Comparison of ENCODE assay signal across 10 cellular contexts in genomic region chr16:54932737-54933254, GRCh38. TPM values are rescaled to one million over a fixed set of nuclear protein-coding genes. Genes with fewer than 3 reads are reported as not detected.
DNase-seq lines count a peak whose midpoint lies in the region; ATAC-seq and TF ChIP-seq lines count a peak whose summit lies in the region.
"Had no signal": no experiment of that assay in that cellular context is flagged by ENCODE, and none has a peak within 500 bp of the region (broad histone marks: within the 10 kb centered on the region; RNA-seq: fewer than 3 reads in every experiment).

No MANE protein-coding gene starts in this region.

- H3K27ac Mint-ChIP-seq in GM23338, result no peak overlapping the region
- H3K27ac Mint-ChIP-seq in naive thymus-derived CD4-positive, alpha-beta T cell, result peak overlapping the region in 1 of 9 donors; percentile 71

- ATAC-seq in GM23338 (no peak), GM18861 (IDR thresholded peaks at IDR 0.05; ENCODE audit: unreplicated experiment) (no peak)
- ATAC-seq in naive thymus-derived CD4-positive, alpha-beta T cell, result no peak

- no peak overlapping the region for H3K27ac ChIP-seq in GM23338 (ENCODE audit: low read depth)
- no peak overlapping the region for H3K27ac ChIP-seq in naive thymus-derived CD4-positive, alpha-beta T cell (ENCODE audit: low read depth, low read length)

- POLR2A ChIA-PET in AG04449 (lab: Yijun Ruan, JAX), result interaction anchor here (4.4 kb wide), 1 partner anchor 647 kb away, joined by 28 read pairs; the partner anchor contains the start of gene IRX3
- POLR2A ChIA-PET in naive thymus-derived CD4-positive, alpha-beta T cell (lab: Charles Lee), result no interaction called here

- H3K4me1 Mint-ChIP-seq in GM23338, result peaks cover 40% of the 10 kb centered on the region
- peaks cover 18 to 53% (median 36%) of the 10 kb centered on the region in 7 donors for H3K4me1 Mint-ChIP-seq in naive thymus-derived CD4-positive, alpha-beta T cell

- peak overlapping the region; percentile 72 for H3K4me3 Mint-ChIP-seq in GM23338
- H3K4me3 Mint-ChIP-seq in naive thymus-derived CD4-positive, alpha-beta T cell, result peak overlapping the region in 6 of 10 donors; percentile 36 to 95 (median 44)

- TF ChIP-seq CTCF in AG04449 (IDR thresholded peaks at IDR 0.05; ENCODE audit: insufficient read depth, low read length, missing control alignments), result peak; percentile 19
- TF ChIP-seq CTCF in GM23338 (conservative IDR thresholded peaks at IDR 0.05; ENCODE audit: low read depth in 2 of 2), result peak in 1 of 2 experiments; percentile 26; a peak in 2 of 4 replicates

- intact Hi-C loops in naive thymus-derived CD4-positive, alpha-beta T cell (cut with micrococcal nuclease), result loop anchor here in 1 of 2 donors (5.0 kb wide), 1 partner anchor 395 kb away; no protein-coding TSS in a partner anchor

- H3K9me3 Mint-ChIP-seq in GM23338, result peaks cover 2% of the 10 kb centered on the region; the same call in 1 of the 3 replicates
- peaks cover 0 to 19% (median 5%) of the 10 kb centered on the region in 11 donors for H3K9me3 Mint-ChIP-seq in naive thymus-derived CD4-positive, alpha-beta T cell

- DNase-seq in AG04449 (ENCODE audit: low read depth, low spot score) (no peak), GM23338 (ENCODE audit: low spot score) (peak; percentile 69), ecto neural progenitor cell (ENCODE audit: low spot score) (peak; percentile 70), NCI-H1436 (lab: John Stamatoyannopoulos, UW) (no peak), HPDE6-E6E7 (ENCODE audit: extremely low spot score) (no peak)
- DNase-seq in naive thymus-derived CD4-positive, alpha-beta T cell, result no peak
- DNase-seq in NK-92 treated with Interleukin-12 subunit alpha and Interleukin-12 subunit beta, amount 100 ng/mL, for 24 hours (lab: John Stamatoyannopoulos, UW), result no peak
- DNase-seq: central memory CD4-positive, alpha-beta T cell; NCI-H226 had no signal

- H3K79me2 ChIP-seq in GM23338 (replicated peaks; ENCODE audit: insufficient read depth), result no peaks in the 10 kb centered on the region

- peaks cover 44% of the 10 kb centered on the region for H3K4me1 ChIP-seq in GM23338 (ENCODE audit: insufficient read depth)
- peaks cover 7 to 9% of the 10 kb centered on the region in 2 donors for H3K4me1 ChIP-seq in naive thymus-derived CD4-positive, alpha-beta T cell (ENCODE audit: control insufficient read depth in 2 of 2, insufficient read depth in 2 of 2, low read length in 2 of 2)

- H4K20me1 ChIP-seq in GM23338 (replicated peaks; ENCODE audit: insufficient read depth), result peaks cover 11% of the 10 kb centered on the region; the same call in 1 of the 2 replicates

- CTCF ChIA-PET in AG04449 (lab: Yijun Ruan, JAX), result no interaction called here
- CTCF ChIA-PET in naive thymus-derived CD4-positive, alpha-beta T cell (lab: Charles Lee), result no interaction called here

- H3K4me3 ChIP-seq in AG04449 (ENCODE audit: low read depth, low read length) (peak overlapping the region; percentile 78), GM23338 (peak overlapping the region; percentile 79)
- H3K4me3 ChIP-seq in naive thymus-derived CD4-positive, alpha-beta T cell (ENCODE audit: low read length), result no peak overlapping the region

- H3F3A ChIP-seq in GM23338 (replicated peaks; ENCODE audit: low read depth), result peaks cover 26% of the 10 kb centered on the region

- peaks cover 84% of the 10 kb centered on the region for H3K27me3 Mint-ChIP-seq in GM23338 (ENCODE audit: insufficient read depth, low read depth, poor library complexity)
- H3K27me3 Mint-ChIP-seq in naive thymus-derived CD4-positive, alpha-beta T cell, result peaks cover 64 to 79% (median 69%) of the 10 kb centered on the region in 5 donors

- peak overlapping the region; percentile 97 for H3K4me2 ChIP-seq in GM23338

- H3K36me3 Mint-ChIP-seq in GM23338 (ENCODE audit: low read depth), result no peaks in the 10 kb centered on the region; the same call in 2 of the 3 replicates
- H3K36me3 Mint-ChIP-seq in naive thymus-derived CD4-positive, alpha-beta T cell, result peaks cover 0 to 23% (median 0%) of the 10 kb centered on the region in 5 donors

- no peaks in the 10 kb centered on the region for H3K9me3 ChIP-seq in naive thymus-derived CD4-positive, alpha-beta T cell (ENCODE audit: control insufficient read depth in 2 of 3, low read length in 3 of 3)

- H3K36me3 ChIP-seq in GM23338 (ENCODE audit: insufficient read depth), result no peaks in the 10 kb centered on the region
- no peaks in the 10 kb centered on the region for H3K36me3 ChIP-seq in naive thymus-derived CD4-positive, alpha-beta T cell (ENCODE audit: control insufficient read depth in 2 of 3, insufficient read depth in 3 of 3, low read length in 3 of 3)

- H3K27me3 ChIP-seq in GM23338 (ENCODE audit: insufficient read depth), result peaks cover 88% of the 10 kb centered on the region
- peaks cover 11 to 36% of the 10 kb centered on the region in 2 donors for H3K27me3 ChIP-seq in naive thymus-derived CD4-positive, alpha-beta T cell (ENCODE audit: control insufficient read depth in 2 of 2, insufficient read depth in 2 of 2, low read length in 2 of 2)

- no peaks in the 10 kb centered on the region for H3K9me2 ChIP-seq in GM23338 (ENCODE audit: insufficient read depth)

- no peak overlapping the region; the same call in none of the 2 replicates for H2AFZ ChIP-seq in GM23338

TF ChIP-seq in GM23338, 12 proteins besides CTCF, POLR2A, EP300 and RAD21:
- TF ChIP-seq EZH2 (IDR thresholded peaks at IDR 0.05; ENCODE audit: low read depth, unreplicated experiment) (peak; percentile 93), EZH2phosphoT487 (IDR thresholded peaks at IDR 0.05; ENCODE audit: unreplicated experiment) (peak; percentile 43), ZNF114 (CRISPR knock-in tag; IDR thresholded peaks at IDR 0.05) (no peak)

RNA-seq across cellular contexts. Expression of gene IRX5, which starts 2.1 kb away (rescaled TPM):
- 0.07 and 0.35 TPM in 2 replicates for total RNA-seq in GM23338 (2014; rRNA removed; shearing (Covaris generic))
- 0.31 and 0.39 TPM in 2 replicates for polyA plus RNA-seq in GM23338 (2016; fragmentation: Nextera tagmentation; extraction: Ambion mirVana)
- total RNA-seq in naive thymus-derived CD4-positive, alpha-beta T cell, result under 1 TPM in 1 of 5 experiments, not detected in 4; 0.36 TPM
- not detected for polyA plus RNA-seq in naive thymus-derived CD4-positive, alpha-beta T cell

Comparison
In these comparisons a context has a peak if more than half of its experiments do, and no peak if none do; other contexts are left out.
1. DNase-seq: peak in GM23338 (single experiment) and ecto neural progenitor cell (single experiment); none in AG04449 (single experiment), naive thymus-derived CD4-positive, alpha-beta T cell (0 of 9), NK-92 treated with Interleukin-12 subunit alpha and Interleukin-12 subunit beta, amount 100 ng/mL, for 24 hours (single experiment), NCI-H1436 (single experiment) and HPDE6-E6E7 (single experiment).